1 cellular context compared by ENCODE assay signal in genomic region chr17:50871898-50872297, GRCh38.
TF ChIP-seq lines count a peak whose summit lies in the region.

No MANE protein-coding gene starts in this region.

TF ChIP-seq in K562, 482 proteins besides CTCF, POLR2A, EP300 and RAD21:
- TF ChIP-seq ZNF766 (CRISPR knock-in tag; conservative IDR thresholded peaks at IDR 0.05) (peak; percentile 59; the same call in 1 of the 2 replicates), ZNF589 (CRISPR knock-in tag; IDR thresholded peaks at IDR 0.05; ENCODE audit: low read depth) (no peak)
